ENCODE assay signal across 8 cellular contexts in the genomic region with DNA sequence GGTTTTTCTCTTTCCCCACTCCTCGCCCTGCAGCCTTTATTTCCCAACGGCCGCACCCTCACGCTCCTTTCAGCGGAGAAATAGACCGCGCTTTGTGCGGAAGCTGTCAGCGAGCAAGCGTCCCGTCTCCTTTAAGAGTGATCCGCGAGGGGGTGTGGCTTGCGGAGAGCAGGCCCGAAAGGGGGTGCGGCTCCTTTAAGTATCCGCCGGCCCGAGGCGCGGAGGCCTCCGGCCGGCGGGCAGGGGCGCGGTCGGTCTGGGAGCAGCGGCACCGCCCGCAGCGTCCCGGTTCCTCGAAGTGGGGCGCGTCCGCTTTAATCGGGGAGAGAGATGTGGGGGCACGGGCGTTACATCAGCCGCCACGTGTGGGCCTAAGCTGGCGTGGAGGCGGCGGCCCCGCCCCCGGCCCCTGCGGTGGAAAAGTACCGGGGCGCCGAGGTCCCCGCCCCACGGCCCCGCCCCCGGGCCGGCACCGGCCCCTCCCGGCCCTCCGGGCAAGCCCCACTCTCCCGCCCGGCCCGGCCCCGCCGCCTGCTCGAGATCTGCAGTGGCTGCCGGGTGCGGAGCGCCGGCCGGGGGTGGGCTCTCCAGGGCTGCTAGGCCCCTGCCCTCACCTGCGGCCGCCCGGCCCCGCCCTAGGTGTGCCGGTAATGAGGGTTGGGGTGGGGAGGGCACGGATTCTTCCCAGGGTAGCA. TPM values are rescaled to one million over a fixed set of nuclear protein-coding genes. Genes with fewer than 3 reads are reported as not detected.
DNase-seq lines count a peak whose midpoint lies in the region; ATAC-seq, FAIRE-seq and TF ChIP-seq lines count a peak whose summit lies in the region.

No MANE protein-coding gene starts in this region.

- H3K9me3 ChIP-seq in OCI-LY7 (ENCODE audit: low read length) = no peaks in the 10 kb centered on the region
- H3K9me3 ChIP-seq in mucosa of stomach (ENCODE audit: control insufficient read depth, low read length) = no peaks in the 10 kb centered on the region

- no peaks in the 10 kb centered on the region for H4K20me1 ChIP-seq in OCI-LY7 (ENCODE audit: insufficient read depth, low read length)

- FAIRE-seq in D721Med (lab: Jason Lieb, UNC) = no peak

- POLR2A ChIA-PET in OCI-LY7 (lab: Charles Lee) = interaction anchor here (0.5 to 0.8 kb wide), 4 partner anchors 19 to 805 kb away, joined by 3 to 4 read pairs (median 3); no protein-coding TSS in a partner anchor

- no peaks in the 10 kb centered on the region for H3K79me2 ChIP-seq in OCI-LY7 (ENCODE audit: insufficient read depth, low read depth, low read length)

- H2AFZ ChIP-seq in OCI-LY7 (ENCODE audit: low read length) = peak overlapping the region; percentile 73

- H3K9ac ChIP-seq in mucosa of stomach (ENCODE audit: low read length) = peak overlapping the region; percentile 38

- peak; percentile 82 for ATAC-seq in GM21390 (IDR thresholded peaks at IDR 0.05; ENCODE audit: unreplicated experiment)

- TF ChIP-seq CTCF in D721Med (IDR thresholded peaks at IDR 0.05; ENCODE audit: insufficient read depth, missing control alignments) = no peak
- no peak for TF ChIP-seq CTCF in OCI-LY7 (conservative IDR thresholded peaks at IDR 0.05; ENCODE audit: low read length)

- intact Hi-C loops in OCI-LY7 (cut with micrococcal nuclease; ENCODE audit: unreplicated experiment) = loop anchor here (1.0 to 2.0 kb wide), 3 partner anchors 39 to 379 kb away; partner anchors contain the start of genes CCDC24, IPO13 and KDM4A

- H3K9me2 ChIP-seq in OCI-LY7 (ENCODE audit: insufficient read depth, low read length) = no peaks in the 10 kb centered on the region

- no TSS peak for BruUV-seq in OCI-LY7 (replicated peaks; lab: Mats Ljungman, UMichigan)

- H3K36me3 ChIP-seq in OCI-LY7 (ENCODE audit: insufficient read depth, low read length) (no peaks in the 10 kb centered on the region), mucosa of stomach (ENCODE audit: control insufficient read depth, insufficient read depth, low read length) (no peaks in the 10 kb centered on the region)

- H3K4me1 ChIP-seq in OCI-LY7 (ENCODE audit: insufficient read depth, low read length, poor library complexity, severe bottlenecking) (peaks cover 55% of the 10 kb centered on the region), mucosa of stomach (ENCODE audit: control insufficient read depth, insufficient read depth, low read length) (peaks cover 53% of the 10 kb centered on the region)

- DNase-seq in D721Med (ENCODE audit: insufficient read length, low spot score) (peak; percentile 79), HUDEP-2 (lab: John Stamatoyannopoulos, UW; ENCODE audit: unreplicated experiment in 76 of 76) (peak in 75 of 76 experiments; percentile 20 to 96 (median 90)), OCI-LY7 (ENCODE audit: low spot score) (peak; percentile 96), activated T-cell treated with anti-CD3 and anti-CD28 coated beads for 24 hours (ENCODE audit: low read depth) (peak; percentile 81), erythroblast (lab: John Stamatoyannopoulos, UW) (peak; percentile 98 to 99)
- peak; percentile 63 to 75 for DNase-seq in stimulated activated CD8-positive, alpha-beta memory T cell treated with anti-CD3 and anti-CD28 coated beads, Interleukin-4, amount 100 ng/mL, for 4 hours (ENCODE audit: low read depth in 2 of 2, low spot score in 1 of 2)

- CTCF ChIA-PET in OCI-LY7 (lab: Charles Lee; ENCODE audit: unreplicated experiment) = interaction anchor here (1.7 kb wide), 1 partner anchor 25 kb away, joined by 12 read pairs; no protein-coding TSS in a partner anchor

- peak overlapping the region; percentile 86 for H3K27ac ChIP-seq in OCI-LY7 (ENCODE audit: low read depth, low read length, poor library complexity, severe bottlenecking)

- peak; percentile 52 for TF ChIP-seq POLR2A in erythroblast (IDR thresholded peaks at IDR 0.05; ENCODE audit: low read length)

- no peaks in the 10 kb centered on the region for H3K27me3 ChIP-seq in mucosa of stomach (ENCODE audit: control insufficient read depth, insufficient read depth, low read length)

- H3K4me2 ChIP-seq in OCI-LY7 (ENCODE audit: low read length) = peak overlapping the region; percentile 98

- peak overlapping the region; percentile 98 for H3K4me3 ChIP-seq in OCI-LY7 (ENCODE audit: low read depth, low read length, poor library complexity, severe bottlenecking)
- peak overlapping the region; percentile 5 for H3K4me3 ChIP-seq in mucosa of stomach (ENCODE audit: low read length)

RNA-seq across cellular contexts. Expression of gene SLC6A9, which starts 1.2 kb away (rescaled TPM):
- 7.0 and 8.2 TPM in 2 replicates for total RNA-seq in OCI-LY7 (2014; rRNA removed; shearing (Covaris generic))
- 21.8 and 22.4 TPM in 2 replicates for total RNA-seq in OCI-LY7 (2022)

RNA-seq across cellular contexts. Expression of gene CCDC24, which starts 38.7 kb away (rescaled TPM):
- total RNA-seq in OCI-LY7 (2014; rRNA removed; shearing (Covaris generic)) = 1.9 and 8.9 TPM in 2 replicates
- total RNA-seq in OCI-LY7 (2022) = 4.6 and 9.2 TPM in 2 replicates

RNA-seq across cellular contexts. Expression of gene B4GALT2, which starts 51.0 kb away (rescaled TPM):
- total RNA-seq in OCI-LY7 (2014; rRNA removed; shearing (Covaris generic)) = 1.4 and 1.9 TPM in 2 replicates
- total RNA-seq in OCI-LY7 (2022) = 0.57 and 0.65 TPM in 2 replicates

RNA-seq across cellular contexts. Expression of gene ATP6V0B, which starts 55.3 kb away (rescaled TPM):
- 62.0 and 97.1 TPM in 2 replicates for total RNA-seq in OCI-LY7 (2014; rRNA removed; shearing (Covaris generic))
- total RNA-seq in OCI-LY7 (2022) = 58.9 and 68.4 TPM in 2 replicates

Comparison
In these comparisons a context has a peak if more than half of its experiments do, and no peak if none do; other contexts are left out.
1. Peak in every context shown above with its lines: DNase-seq, ATAC-seq, H3K4me3 ChIP-seq and H3K27ac ChIP-seq.